Comparison of ENCODE assay signal across 9 cellular contexts in the genomic region with DNA sequence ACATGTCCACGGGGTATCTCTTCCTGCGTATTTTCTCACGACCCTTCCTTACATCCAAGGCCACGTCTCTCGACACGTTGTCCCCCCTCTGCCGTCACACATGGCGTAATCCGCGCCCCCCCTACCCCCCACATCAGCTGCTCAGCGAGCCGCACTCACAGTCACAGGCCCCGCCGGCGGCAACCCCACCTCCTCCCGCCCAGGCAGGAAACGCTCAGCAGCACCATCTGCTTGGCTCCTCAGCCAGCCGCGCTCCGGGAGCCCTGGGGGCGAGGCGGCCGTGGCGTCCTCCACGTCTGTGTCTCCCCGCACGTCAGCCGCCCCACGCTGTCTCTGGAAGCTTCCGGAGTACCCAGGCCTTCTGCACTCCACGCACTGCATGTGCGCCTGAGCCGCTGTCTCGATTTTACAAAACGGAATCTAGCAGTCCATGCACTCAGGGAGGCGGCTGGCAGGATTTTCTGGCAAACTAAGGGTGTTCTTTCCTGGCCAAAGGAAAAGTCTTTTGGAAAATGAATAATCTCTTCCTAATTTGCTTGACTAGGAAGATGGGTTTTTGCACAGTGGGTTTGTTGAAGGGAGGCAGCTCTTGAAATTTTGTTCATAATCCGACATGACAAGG.
DNase-seq lines count a peak whose midpoint lies in the region; ATAC-seq, FAIRE-seq and TF ChIP-seq lines count a peak whose summit lies in the region.
"Had no signal": no experiment of that assay in that cellular context is flagged by ENCODE, and none has a peak within 500 bp of the region (broad histone marks: within the 10 kb centered on the region; RNA-seq: fewer than 3 reads in every experiment).

No MANE protein-coding gene starts in this region.

- peak; percentile 61 for ATAC-seq in HG03280 (IDR thresholded peaks at IDR 0.05; ENCODE audit: unreplicated experiment)

- peaks cover 21 to 24% of the 10 kb centered on the region in 2 donors for H3K4me1 Mint-ChIP-seq in immature natural killer cell

- peak overlapping the region; percentile 88 to 99 (median 98) for H3K27ac Mint-ChIP-seq in immature natural killer cell

- H3K36me3 Mint-ChIP-seq in immature natural killer cell, result no peaks in the 10 kb centered on the region

- peak overlapping the region; percentile 76 to 91 (median 83) for H3K4me3 Mint-ChIP-seq in immature natural killer cell

- DNase-seq in GM12864 (ENCODE audit: low read depth), result no peak
- DNase-seq in T-helper 9 cell, result peak; percentile 74
- DNase-seq in astrocyte of the hippocampus (ENCODE audit: low read depth, low spot score), result peak; percentile 61
- DNase-seq in immature natural killer cell, result peak; percentile 90 to 96 (median 94)
- peak; percentile 73 for DNase-seq in stimulated activated CD4-positive, alpha-beta T cell treated with anti-CD3 and anti-CD28 coated beads, Interleukin-1b, Interleukin-23, amount 100 ng/mL, for 48 hours
- DNase-seq in urothelium cell line (ENCODE audit: low spot score), result no peak
- no peak for DNase-seq in DMS79 treated with DMSO at 0.1 percent for 48 hours (lab: John Stamatoyannopoulos, UW)

- no peaks in the 10 kb centered on the region for H3K9me3 Mint-ChIP-seq in immature natural killer cell

- no peak for TF ChIP-seq CTCF in GM12864 (IDR thresholded peaks at IDR 0.05; ENCODE audit: low read depth, low read length, missing control alignments)

- peaks cover 8 to 22% (median 20%) of the 10 kb centered on the region in 3 donors for H3K27me3 Mint-ChIP-seq in immature natural killer cell (ENCODE audit: low read depth in 3 of 3)

- H3K4me3 ChIP-seq in GM12864 (ENCODE audit: low read depth, low read length), result peak overlapping the region; percentile 37
- H3K4me3 ChIP-seq: SJSA1 had no signal

- FAIRE-seq in urothelium cell line (lab: Jason Lieb, UNC), result no peak

Comparison
In these comparisons a context has a peak if more than half of its experiments do, and no peak if none do; other contexts are left out.
1. DNase-seq: peak in T-helper 9 cell (single experiment), astrocyte of the hippocampus (single experiment), immature natural killer cell (3 of 3) and stimulated activated CD4-positive, alpha-beta T cell treated with anti-CD3 and anti-CD28 coated beads, Interleukin-1b, Interleukin-23, amount 100 ng/mL, for 48 hours (single experiment); none in GM12864 (single experiment), urothelium cell line (single experiment) and DMS79 treated with DMSO at 0.1 percent for 48 hours (single experiment).